In genomic region chr11:62217191-62217748, GRCh38 we compare ENCODE assay signal across 9 cellular contexts. TPM values are rescaled to one million over a fixed set of nuclear protein-coding genes. Genes with fewer than 3 reads are reported as not detected.
DNase-seq lines count a peak whose midpoint lies in the region; ATAC-seq, FAIRE-seq and TF ChIP-seq lines count a peak whose summit lies in the region.
"Had no signal": no experiment of that assay in that cellular context is flagged by ENCODE, and none has a peak within 500 bp of the region (broad histone marks: within the 10 kb centered on the region; RNA-seq: fewer than 3 reads in every experiment).

No MANE protein-coding gene starts in this region.

- peak; percentile 52 for TF ChIP-seq CTCF in DND-41 (IDR thresholded peaks at IDR 0.05; ENCODE audit: borderline replicate concordance, extremely low read depth, low read length, poor library complexity, severe bottlenecking)
- TF ChIP-seq CTCF in VCaP (conservative IDR thresholded peaks at IDR 0.05), result peak; percentile 76
- TF ChIP-seq CTCF in lower lobe of right lung (IDR thresholded peaks at IDR 0.05), result peak; percentile 19

- H3K27me3 ChIP-seq in DND-41 (ENCODE audit: insufficient read depth, low read length, poor library complexity) (peaks cover 20% of the 10 kb centered on the region), lower lobe of right lung (ENCODE audit: low read depth) (no peaks in the 10 kb centered on the region)

- DNase-seq in DND-41, result no peak
- DNase-seq in Kasumi-1 (lab: John Stamatoyannopoulos, UW), result peak; percentile 37 to 50
- no peak for DNase-seq in lower lobe of right lung
- DNase-seq in hippocampal formation (lab: John Stamatoyannopoulos, UW), result no peak
- no peak for DNase-seq in HTR-8/SVneo (ENCODE audit: insufficient read length, low spot score)

- intact Hi-C loops in lower lobe of right lung (cut with DNase I), result no loop called here

- H3K27ac ChIP-seq in DND-41 (ENCODE audit: low read length), result no peak overlapping the region
- no peak overlapping the region for H3K27ac ChIP-seq in VCaP
- H3K27ac ChIP-seq in lower lobe of right lung, result no peak overlapping the region

- H3K79me2 ChIP-seq in DND-41 (ENCODE audit: insufficient read depth, low read length), result no peaks in the 10 kb centered on the region

- H3K9ac ChIP-seq in DND-41 (ENCODE audit: low read depth, low read length), result no peak overlapping the region

- H2AFZ ChIP-seq in DND-41 (ENCODE audit: low read depth, low read length), result no peak overlapping the region

- no peaks in the 10 kb centered on the region for H4K20me1 ChIP-seq in DND-41 (ENCODE audit: insufficient read depth, low read length)

- no peak overlapping the region for H3K4me2 ChIP-seq in DND-41 (ENCODE audit: insufficient read depth, low read length)

- H3K36me3 ChIP-seq in DND-41 (ENCODE audit: insufficient read depth, low read length), result no peaks in the 10 kb centered on the region
- H3K36me3 ChIP-seq in lower lobe of right lung, result no peaks in the 10 kb centered on the region

- H3K9me3 ChIP-seq in DND-41 (ENCODE audit: insufficient read depth, low read length, severe bottlenecking) (peaks cover 5% of the 10 kb centered on the region), lower lobe of right lung (peaks cover 1% of the 10 kb centered on the region)

- ATAC-seq in DND-41 (ENCODE audit: insufficient read depth, low read depth) (no peak), lower lobe of right lung (no peak), HG03108 (IDR thresholded peaks at IDR 0.05; ENCODE audit: unreplicated experiment) (no peak), HG03469 (IDR thresholded peaks at IDR 0.05; ENCODE audit: unreplicated experiment) (no peak)

- H3K4me3 ChIP-seq in DND-41 (ENCODE audit: low read depth in 1 of 2, low read length in 2 of 2) (no peak overlapping the region), lower lobe of right lung (no peak overlapping the region)

- H3K4me1 ChIP-seq in DND-41 (ENCODE audit: insufficient read depth, low read length) (no peaks in the 10 kb centered on the region), lower lobe of right lung (no peaks in the 10 kb centered on the region)

- FAIRE-seq in HTR-8/SVneo (lab: Jason Lieb, UNC), result no peak

RNA-seq across cellular contexts. Expression of gene SCGB2A1, which starts 8.8 kb away (rescaled TPM):
- 2.5 TPM for total RNA-seq in lower lobe of right lung
- total RNA-seq: T-helper 2 cell treated with Interferon-gamma antibody and Interleukin-4, amounts not matched to agents 100 ng/mL and 5 ng/mL, for 36 hours had no signal

RNA-seq across cellular contexts. Expression of gene SCGB1D2, which starts 24.8 kb away (rescaled TPM):
- not detected for total RNA-seq in lower lobe of right lung
- total RNA-seq: T-helper 2 cell treated with Interferon-gamma antibody and Interleukin-4, amounts not matched to agents 100 ng/mL and 5 ng/mL, for 36 hours had no signal

RNA-seq across cellular contexts. Expression of gene SCGB1D1, which starts 27.3 kb away (rescaled TPM):
- total RNA-seq in lower lobe of right lung, result not detected
- total RNA-seq: T-helper 2 cell treated with Interferon-gamma antibody and Interleukin-4, amounts not matched to agents 100 ng/mL and 5 ng/mL, for 36 hours had no signal

RNA-seq across cellular contexts. Expression of gene SCGB2A2, which starts 52.7 kb away (rescaled TPM):
- not detected for total RNA-seq in lower lobe of right lung
- total RNA-seq: T-helper 2 cell treated with Interferon-gamma antibody and Interleukin-4, amounts not matched to agents 100 ng/mL and 5 ng/mL, for 36 hours had no signal

Comparison
In these comparisons a context has a peak if more than half of its experiments do, and no peak if none do; other contexts are left out.
1. DNase-seq: peak in Kasumi-1 (2 of 2); none in DND-41 (single experiment), lower lobe of right lung (single experiment), hippocampal formation (0 of 2) and HTR-8/SVneo (single experiment).
2. CTCF ChIP-seq: peak in every context shown above with its lines; median percentile 76 in VCaP; 52 in DND-41; 19 in lower lobe of right lung.